12 cellular contexts compared by ENCODE assay signal in genomic region chr14:54570047-54570446, GRCh38. TPM values are rescaled to one million over a fixed set of nuclear protein-coding genes. Genes with fewer than 3 reads are reported as not detected.
A peak's percentile ranks its signal among the peaks of the same experiment; 100 is the strongest.
DNase-seq lines count a peak whose midpoint lies in the region; ATAC-seq and TF ChIP-seq lines count a peak whose summit lies in the region.
"Had no signal": no experiment of that assay in that cellular context is flagged by ENCODE, and none has a peak within 500 bp of the region (broad histone marks: within the 10 kb centered on the region; RNA-seq: fewer than 3 reads in every experiment).

No MANE protein-coding gene starts in this region.

- peak overlapping the region; percentile 64 for H3K9ac ChIP-seq in muscle layer of colon (ENCODE audit: low read length)

- no peaks in the 10 kb centered on the region for H3K27me3 ChIP-seq in cardiac muscle cell
- H3K27me3 ChIP-seq in muscle layer of colon (ENCODE audit: control insufficient read depth in 1 of 2, insufficient read depth in 2 of 2, low read length in 2 of 2): no peaks in the 10 kb centered on the region
- H3K27me3 ChIP-seq: MG63 had no signal

- DNase-seq in cardiac muscle cell (ENCODE audit: low read depth in 1 of 2, low spot score in 1 of 2) (no peak), left ventricle myocardium superior (no peak), choroid plexus epithelial cell (ENCODE audit: low read depth) (no peak), type B pancreatic cell (ENCODE audit: extremely low spot score, unreplicated experiment) (no peak), amygdala (lab: John Stamatoyannopoulos, UW) (no peak), activated gamma-delta T cell (lab: John Stamatoyannopoulos, UW) (no peak)
- DNase-seq: DMS 273 treated with DMSO at 0.1 percent for 48 hours, MG63 had no signal

- H3K4me1 ChIP-seq in cardiac muscle cell (ENCODE audit: low read depth): peaks cover 42% of the 10 kb centered on the region
- peaks cover 34% of the 10 kb centered on the region for H3K4me1 ChIP-seq in muscle layer of colon (ENCODE audit: insufficient read depth, low read length)

- intact Hi-C loops in left ventricle myocardium superior (cut with micrococcal nuclease): no loop called here

- no peak overlapping the region for H3K27ac Mint-ChIP-seq in type B pancreatic cell

- H3K27me3 Mint-ChIP-seq in type B pancreatic cell: peaks cover 6% of the 10 kb centered on the region

- H3K9me3 ChIP-seq in cardiac muscle cell (ENCODE audit: low read depth): no peaks in the 10 kb centered on the region
- H3K9me3 ChIP-seq in muscle layer of colon (ENCODE audit: low read length): no peaks in the 10 kb centered on the region

- H3K36me3 Mint-ChIP-seq in type B pancreatic cell: peaks cover 21% of the 10 kb centered on the region

- H3K4me1 Mint-ChIP-seq in type B pancreatic cell (ENCODE audit: unreplicated experiment): peaks cover 21% of the 10 kb centered on the region

- TF ChIP-seq CTCF in cardiac muscle cell (IDR thresholded peaks at IDR 0.05; ENCODE audit: low read depth, low read length): no peak
- no peak for TF ChIP-seq CTCF in choroid plexus epithelial cell (conservative IDR thresholded peaks at IDR 0.05; ENCODE audit: low read depth, low read length)
- TF ChIP-seq CTCF in type B pancreatic cell (conservative IDR thresholded peaks at IDR 0.05): no peak

- H3K36me3 ChIP-seq in cardiac muscle cell (peaks cover 5% of the 10 kb centered on the region), muscle layer of colon (ENCODE audit: insufficient read depth, low read length) (peaks cover 15% of the 10 kb centered on the region)

- H3K4me3 Mint-ChIP-seq in type B pancreatic cell: peak overlapping the region; percentile 17

- peaks cover 5% of the 10 kb centered on the region for H3K9me3 Mint-ChIP-seq in type B pancreatic cell

- no peak for ATAC-seq in left ventricle myocardium superior
- no peak for ATAC-seq in GM19397 (IDR thresholded peaks at IDR 0.05; ENCODE audit: unreplicated experiment)
- ATAC-seq: mucosa of descending colon had no signal

- peak overlapping the region; percentile 95 for H3K27ac ChIP-seq in cardiac muscle cell
- H3K27ac ChIP-seq in muscle layer of colon (ENCODE audit: low read depth, low read length): peak overlapping the region; percentile 95

- peak overlapping the region; percentile 95 for H3K4me3 ChIP-seq in cardiac muscle cell
- H3K4me3 ChIP-seq in choroid plexus epithelial cell (ENCODE audit: low read depth, low read length): peak overlapping the region; percentile 22
- H3K4me3 ChIP-seq in muscle layer of colon (ENCODE audit: low read depth in 1 of 2, low read length in 2 of 2): peak overlapping the region in 1 of 2 donors; percentile 71
- H3K4me3 ChIP-seq: MG63, mucosa of descending colon, skin epidermis had no signal

RNA-seq across cellular contexts. Expression of gene SAMD4A, which starts 3.1 kb away (rescaled TPM):
- total RNA-seq in cardiac muscle cell (26.6 and 60.4 TPM in 2 replicates), left ventricle myocardium superior (150 TPM), type B pancreatic cell (ENCODE audit: low replicate concordance) (14.4 and 23.0 TPM in 2 replicates)
- 14.4 and 28.6 TPM in 2 replicates for polyA plus RNA-seq in cardiac muscle cell
